24 cellular contexts compared by ENCODE assay signal in the genomic region with DNA sequence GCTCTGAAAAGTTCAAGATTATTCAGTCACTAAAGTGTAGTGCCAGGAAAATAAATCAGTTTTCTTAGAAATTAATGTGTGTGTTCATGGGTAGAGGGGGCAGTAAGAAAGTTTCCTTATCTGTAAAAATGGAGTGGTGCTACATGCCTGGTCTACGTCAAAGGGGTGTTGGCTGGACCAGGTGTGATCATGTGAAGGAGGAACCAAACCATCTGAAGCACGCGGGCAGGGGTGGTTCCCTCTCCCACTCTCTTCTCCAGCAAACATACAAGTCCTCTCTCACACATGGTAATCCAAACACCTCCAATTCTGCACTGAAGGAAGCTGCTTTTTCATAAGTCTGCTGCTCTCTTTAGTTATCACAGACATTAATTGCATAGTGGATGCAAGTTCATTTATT.
"Had no signal": no experiment of that assay in that cellular context is flagged by ENCODE, and none has a peak within 500 bp of the region (broad histone marks: within the 10 kb centered on the region; RNA-seq: fewer than 3 reads in every experiment).

No MANE protein-coding gene starts in this region.

- H3K36me3 ChIP-seq: esophagus squamous epithelium, neural progenitor cell had no signal

- H3K9me3 ChIP-seq: esophagus squamous epithelium, heart right ventricle had no signal

- H3K4me1 Mint-ChIP-seq: activated naive CD8-positive, alpha-beta T cell treated with anti-CD3 and anti-CD28 coated beads, Interleukin-2, amount 10 ng/mL, durations not matched to agents 7 days and 5 days; endodermal cell; memory B cell had no signal

- H3K27ac Mint-ChIP-seq: activated naive CD4-positive, alpha-beta T cell treated with anti-CD3 and anti-CD28 coated beads for 36 hours; activated naive CD8-positive, alpha-beta T cell treated with anti-CD3 and anti-CD28 coated beads, Interleukin-2, amount 10 ng/mL, durations not matched to agents 7 days and 5 days; endodermal cell; memory B cell; neural progenitor cell; T-helper 17 cell had no signal

- H3K4me2 ChIP-seq: neural progenitor cell had no signal

- H3K27ac ChIP-seq: esophagus squamous epithelium, neural progenitor cell, SK-N-MC had no signal

- ATAC-seq: left lobe of liver; naive thymus-derived CD4-positive, alpha-beta T cell; stimulated activated naive CD8-positive, alpha-beta T cell treated with anti-CD3 and anti-CD28 coated beads, Interleukin-15, Interleukin-2, amounts not matched to agents 100 U/mL and 50 U/mL, for 24 hours; T-helper 17 cell had no signal

- H3K4me3 ChIP-seq: esophagus squamous epithelium, neural progenitor cell, SK-N-MC had no signal

- H3K4me3 Mint-ChIP-seq: activated naive CD4-positive, alpha-beta T cell treated with anti-CD3 and anti-CD28 coated beads for 36 hours; activated naive CD8-positive, alpha-beta T cell treated with anti-CD3 and anti-CD28 coated beads, Interleukin-2, amount 10 ng/mL, durations not matched to agents 7 days and 5 days; endodermal cell; memory B cell; naive thymus-derived CD4-positive, alpha-beta T cell; neural progenitor cell; T-helper 17 cell had no signal

- H3K27me3 ChIP-seq: heart right ventricle, neural progenitor cell had no signal

- H3K9me3 Mint-ChIP-seq: activated naive CD4-positive, alpha-beta T cell treated with anti-CD3 and anti-CD28 coated beads for 36 hours; activated naive CD8-positive, alpha-beta T cell treated with anti-CD3 and anti-CD28 coated beads, Interleukin-2, amount 10 ng/mL, durations not matched to agents 7 days and 5 days; endodermal cell; memory B cell; naive thymus-derived CD4-positive, alpha-beta T cell; neural progenitor cell had no signal

- DNase-seq: activated CD4-positive, alpha-beta T cell treated with anti-CD3 and anti-CD28 coated beads for 4 hours; activated CD4-positive, alpha-beta T cell treated with anti-CD3 and anti-CD28 coated beads, Interleukin-2, amount 50 U/mL, for 48 hours; activated CD4-positive, CD25-positive, alpha-beta regulatory T cell; activated effector memory CD4-positive, alpha-beta T cell treated with Interleukin-2 at 50 U/mL for 16 hours; activated naive CD4-positive, alpha-beta T cell treated with anti-CD3 and anti-CD28 coated beads for 36 hours; activated naive CD8-positive, alpha-beta T cell treated with anti-CD3 and anti-CD28 coated beads, Interleukin-2, amount 10 ng/mL, durations not matched to agents 7 days and 5 days; activated T-cell treated with anti-CD3 and anti-CD28 coated beads, Interleukin-2, amount 50 U/mL, for 48 hours; amniotic stem cell; cerebellar nuclear complex; cortex of kidney; endodermal cell; esophagus squamous epithelium; heart right ventricle; kidney; naive thymus-derived CD4-positive, alpha-beta T cell; retina; stimulated activated CD4-positive, alpha-beta T cell treated with anti-CD3 and anti-CD28 coated beads, Interleukin-4, amount 100 ng/mL, for 4 hours; stimulated activated naive CD8-positive, alpha-beta T cell treated with anti-CD3 and anti-CD28 coated beads, Interleukin-15, Interleukin-2, amounts not matched to agents 100 U/mL and 50 U/mL, for 24 hours; SW 1271; T-helper 17 cell had no signal

- H3K36me3 Mint-ChIP-seq: activated naive CD8-positive, alpha-beta T cell treated with anti-CD3 and anti-CD28 coated beads, Interleukin-2, amount 10 ng/mL, durations not matched to agents 7 days and 5 days; neural progenitor cell had no signal

- H3K27me3 Mint-ChIP-seq: T-helper 17 cell had no signal

- H3K4me1 ChIP-seq: esophagus squamous epithelium had no signal
